In the genomic region with DNA sequence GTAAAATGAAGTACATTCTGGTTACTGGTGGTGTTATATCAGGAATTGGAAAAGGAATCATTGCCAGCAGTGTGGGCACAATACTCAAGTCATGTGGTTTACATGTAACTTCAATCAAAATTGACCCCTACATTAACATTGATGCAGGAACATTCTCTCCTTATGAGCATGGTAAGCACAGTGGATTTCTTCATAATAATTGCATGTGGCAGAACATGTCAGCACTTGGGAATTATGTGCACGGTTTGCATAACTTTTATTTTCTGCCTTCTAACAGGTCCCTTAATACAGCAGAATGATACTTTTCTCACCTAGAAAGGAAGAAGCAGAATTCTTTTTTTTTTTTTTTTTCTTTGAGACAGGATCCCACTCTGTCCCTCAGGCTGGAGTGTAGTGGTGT, we compare ENCODE assay signal across 17 cellular contexts. TPM values are rescaled to one million over a fixed set of nuclear protein-coding genes. Genes with fewer than 3 reads are reported as not detected.
A peak's percentile ranks its signal among the peaks of the same experiment; 100 is the strongest.
DNase-seq lines count a peak whose midpoint lies in the region; ATAC-seq and TF ChIP-seq lines count a peak whose summit lies in the region.
"Had no signal": no experiment of that assay in that cellular context is flagged by ENCODE, and none has a peak within 500 bp of the region (broad histone marks: within the 10 kb centered on the region; RNA-seq: fewer than 3 reads in every experiment).

No MANE protein-coding gene starts in this region.

- TF ChIP-seq CTCF in neural crest cell (conservative IDR thresholded peaks at IDR 0.05) = no peak

- H3K27me3 Mint-ChIP-seq in stimulated activated naive CD8-positive, alpha-beta T cell treated with anti-CD3 and anti-CD28 coated beads, Interleukin-15, Interleukin-2, amounts not matched to agents 100 ng/mL and 50 ng/mL, for 24 hours = no peaks in the 10 kb centered on the region
- no peaks in the 10 kb centered on the region for H3K27me3 Mint-ChIP-seq in activated naive CD8-positive, alpha-beta T cell treated with anti-CD3 and anti-CD28 coated beads, Interleukin-2, amount 50 U/mL, for 24 hours
- H3K27me3 Mint-ChIP-seq in neural crest cell (ENCODE audit: low read depth) = no peaks in the 10 kb centered on the region

- peak overlapping the region; percentile 92 for H3K27ac Mint-ChIP-seq in stimulated activated naive CD8-positive, alpha-beta T cell treated with anti-CD3 and anti-CD28 coated beads, Interleukin-15, Interleukin-2, amounts not matched to agents 100 ng/mL and 50 ng/mL, for 24 hours
- H3K27ac Mint-ChIP-seq in activated naive CD8-positive, alpha-beta T cell treated with anti-CD3 and anti-CD28 coated beads, Interleukin-2, amount 50 U/mL, for 24 hours = peak overlapping the region; percentile 97
- H3K27ac Mint-ChIP-seq in neural crest cell (ENCODE audit: unreplicated experiment) = no peak overlapping the region

- H3K9me3 Mint-ChIP-seq in stimulated activated naive CD8-positive, alpha-beta T cell treated with anti-CD3 and anti-CD28 coated beads, Interleukin-15, Interleukin-2, amounts not matched to agents 100 ng/mL and 50 ng/mL, for 24 hours = no peaks in the 10 kb centered on the region
- no peaks in the 10 kb centered on the region for H3K9me3 Mint-ChIP-seq in activated naive CD8-positive, alpha-beta T cell treated with anti-CD3 and anti-CD28 coated beads, Interleukin-2, amount 50 U/mL, for 24 hours
- no peaks in the 10 kb centered on the region for H3K9me3 Mint-ChIP-seq in neural crest cell

- ATAC-seq in stimulated activated naive CD8-positive, alpha-beta T cell treated with anti-CD3 and anti-CD28 coated beads, Interleukin-15, Interleukin-2, amounts not matched to agents 100 U/mL and 50 U/mL, for 24 hours = no peak
- no peak for ATAC-seq in activated naive CD8-positive, alpha-beta T cell treated with anti-CD3 and anti-CD28 coated beads, Interleukin-2, amount 50 U/mL, for 24 hours
- ATAC-seq: HCT116, heart left ventricle had no signal

- H3K4me3 Mint-ChIP-seq in stimulated activated naive CD8-positive, alpha-beta T cell treated with anti-CD3 and anti-CD28 coated beads, Interleukin-15, Interleukin-2, amounts not matched to agents 100 ng/mL and 50 ng/mL, for 24 hours = peak overlapping the region; percentile 95
- peak overlapping the region; percentile 98 for H3K4me3 Mint-ChIP-seq in activated naive CD8-positive, alpha-beta T cell treated with anti-CD3 and anti-CD28 coated beads, Interleukin-2, amount 50 U/mL, for 24 hours
- peak overlapping the region; percentile 60 for H3K4me3 Mint-ChIP-seq in neural crest cell

- H3K36me3 Mint-ChIP-seq in stimulated activated naive CD8-positive, alpha-beta T cell treated with anti-CD3 and anti-CD28 coated beads, Interleukin-15, Interleukin-2, amounts not matched to agents 100 ng/mL and 50 ng/mL, for 24 hours (ENCODE audit: low read depth) = peaks cover 79% of the 10 kb centered on the region
- H3K36me3 Mint-ChIP-seq in activated naive CD8-positive, alpha-beta T cell treated with anti-CD3 and anti-CD28 coated beads, Interleukin-2, amount 50 U/mL, for 24 hours (ENCODE audit: low read depth) = peaks cover 78% of the 10 kb centered on the region
- peaks cover 17% of the 10 kb centered on the region for H3K36me3 Mint-ChIP-seq in neural crest cell (ENCODE audit: low read depth)

- DNase-seq in stimulated activated naive CD8-positive, alpha-beta T cell treated with anti-CD3 and anti-CD28 coated beads, Interleukin-15, Interleukin-2, amounts not matched to agents 100 U/mL and 50 U/mL, for 24 hours = no peak
- DNase-seq in activated naive CD8-positive, alpha-beta T cell treated with anti-CD3 and anti-CD28 coated beads, Interleukin-2, amount 50 U/mL, for 24 hours = no peak
- DNase-seq in neural crest cell (ENCODE audit: low read depth, low spot score) (no peak), head of caudate nucleus (no peak), NCI-H1436 treated with DMSO at 0.1 percent for 48 hours (lab: John Stamatoyannopoulos, UW) (no peak), NCI-H1436 (lab: John Stamatoyannopoulos, UW) (no peak), T-helper 1 cell (no peak)
- DNase-seq: activated CD8-positive, alpha-beta memory T cell treated with anti-CD3 and anti-CD28 coated beads, Interleukin-2, amount 50 U/mL, for 48 hours; amygdala; erythroblast; heart left ventricle; kidney; mesenchymal stem cell; NCI-H526; stimulated activated CD4-positive, alpha-beta T cell treated with anti-CD3 and anti-CD28 coated beads, Interleukin-2, amount 100 ng/mL, for 48 hours had no signal

- peaks cover 80% of the 10 kb centered on the region for H3K4me1 Mint-ChIP-seq in stimulated activated naive CD8-positive, alpha-beta T cell treated with anti-CD3 and anti-CD28 coated beads, Interleukin-15, Interleukin-2, amounts not matched to agents 100 ng/mL and 50 ng/mL, for 24 hours (ENCODE audit: low read depth)
- peaks cover 79% of the 10 kb centered on the region for H3K4me1 Mint-ChIP-seq in activated naive CD8-positive, alpha-beta T cell treated with anti-CD3 and anti-CD28 coated beads, Interleukin-2, amount 50 U/mL, for 24 hours
- peaks cover 30% of the 10 kb centered on the region for H3K4me1 Mint-ChIP-seq in neural crest cell

- intact Hi-C loops in head of caudate nucleus (cut with DNase I) = no loop called here

RNA-seq across cellular contexts. Expression of a gene that starts 3.8 kb away (rescaled TPM):
- 111 and 114 TPM in 2 replicates for total RNA-seq in neural crest cell

RNA-seq across cellular contexts. Expression of a gene that starts 38.2 kb away (rescaled TPM):
- total RNA-seq in neural crest cell = 0.37 and 0.64 TPM in 2 replicates
